In genomic region chr11:6611092-6612007, GRCh38 we compare ENCODE assay signal across 1 cellular context.
TF ChIP-seq lines count a peak whose summit lies in the region.

No MANE protein-coding gene starts in this region.

TF ChIP-seq in HEK293, 187 proteins besides CTCF, POLR2A, EP300 and RAD21 (continued from another document):
- TF ChIP-seq, protein P1, sequence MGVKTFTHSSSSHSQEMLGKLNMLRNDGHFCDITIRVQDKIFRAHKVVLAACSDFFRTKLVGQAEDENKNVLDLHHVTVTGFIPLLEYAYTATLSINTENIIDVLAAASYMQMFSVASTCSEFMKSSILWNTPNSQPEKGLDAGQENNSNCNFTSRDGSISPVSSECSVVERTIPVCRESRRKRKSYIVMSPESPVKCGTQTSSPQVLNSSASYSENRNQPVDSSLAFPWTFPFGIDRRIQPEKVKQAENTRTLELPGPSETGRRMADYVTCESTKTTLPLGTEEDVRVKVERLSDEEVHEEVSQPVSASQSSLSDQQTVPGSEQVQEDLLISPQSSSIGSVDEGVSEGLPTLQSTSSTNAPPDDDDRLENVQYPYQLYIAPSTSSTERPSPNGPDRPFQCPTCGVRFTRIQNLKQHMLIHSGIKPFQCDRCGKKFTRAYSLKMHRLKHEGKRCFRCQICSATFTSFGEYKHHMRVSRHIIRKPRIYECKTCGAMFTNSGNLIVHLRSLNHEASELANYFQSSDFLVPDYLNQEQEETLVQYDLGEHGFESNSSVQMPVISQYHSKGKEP (tag by site-specific recombination; IDR thresholded peaks at IDR 0.05), result no peak
- TF ChIP-seq ZNF155 (tag by site-specific recombination; IDR thresholded peaks at IDR 0.05) (no peak), ZBTB17 (tag by site-specific recombination; IDR thresholded peaks at IDR 0.05) (peak; percentile 53), EGR2 (tag by site-specific recombination; IDR thresholded peaks at IDR 0.05; ENCODE audit: low read depth) (0 out of 2 replicates have a peak, but pooled peaks have one; percentile 21), ZNF398 (tag by site-specific recombination; IDR thresholded peaks at IDR 0.05) (0 out of 2 replicates have a peak, but pooled peaks have one; percentile 7), ZIC2 (tag by site-specific recombination; IDR thresholded peaks at IDR 0.05) (0 out of 2 replicates have a peak, but pooled peaks have one; percentile 14)
